8 cellular contexts compared by ENCODE assay signal in genomic region chr17:6443692-6444572, GRCh38. TPM values are rescaled to one million over a fixed set of nuclear protein-coding genes. Genes with fewer than 3 reads are reported as not detected.
DNase-seq lines count a peak whose midpoint lies in the region; FAIRE-seq and TF ChIP-seq lines count a peak whose summit lies in the region.

PIMREG (plus strand) TSS chr17:6444455; CDS start chr17:6445111, 656 bp downstream.

- no peak for TF ChIP-seq CTCF in suprapubic skin (IDR thresholded peaks at IDR 0.05)

- H3K36me3 ChIP-seq in MG63 (no peaks in the 10 kb centered on the region; the same call in 1 of the 2 replicates), SK-N-MC (ENCODE audit: insufficient read depth, low read length) (peaks cover 11% of the 10 kb centered on the region; the same call in 1 of the 2 replicates), suprapubic skin (no peaks in the 10 kb centered on the region)

- H3K9me3 ChIP-seq in MG63 (no peaks in the 10 kb centered on the region), SK-N-MC (ENCODE audit: low read depth, low read length) (no peaks in the 10 kb centered on the region), suprapubic skin (no peaks in the 10 kb centered on the region)

- TF ChIP-seq POLR2A in H54 (IDR thresholded peaks at IDR 0.05; ENCODE audit: low read depth, low read length), result peak; percentile 66
- no peak for TF ChIP-seq POLR2A in suprapubic skin (IDR thresholded peaks at IDR 0.05)

- H3K27me3 ChIP-seq in MG63, result no peaks in the 10 kb centered on the region
- peaks cover 12% of the 10 kb centered on the region for H3K27me3 ChIP-seq in suprapubic skin

- H3K27ac Mint-ChIP-seq in activated naive CD4-positive, alpha-beta T cell treated with anti-CD3 and anti-CD28 coated beads, Interleukin-2, amount 10 ng/mL, durations not matched to agents 7 days and 5 days, result peak within 1 kb of the TSS; percentile 90

- TF ChIP-seq EP300 in suprapubic skin (IDR thresholded peaks at IDR 0.05), result no peak

- DNase-seq in ELF-1 (ENCODE audit: low read depth, low spot score) (peak; percentile 97), H54 (ENCODE audit: insufficient read length, low spot score) (peak; percentile 96), MG63 (peak; percentile 94), SK-N-MC (ENCODE audit: low read depth, low spot score) (peak; percentile 26), globus pallidus (ENCODE audit: low spot score) (peak; percentile 90), occipital lobe (lab: John Stamatoyannopoulos, UW) (peak; percentile 91), suprapubic skin (ENCODE audit: low spot score in 2 of 2) (peak; percentile 95 to 98)
- DNase-seq in activated naive CD4-positive, alpha-beta T cell treated with anti-CD3 and anti-CD28 coated beads, Interleukin-2, amount 10 ng/mL, durations not matched to agents 7 days and 5 days, result peak; percentile 97

- peak; percentile 64 for FAIRE-seq in H54 (lab: Jason Lieb, UNC)

- H3K9me3 Mint-ChIP-seq in activated naive CD4-positive, alpha-beta T cell treated with anti-CD3 and anti-CD28 coated beads, Interleukin-2, amount 10 ng/mL, durations not matched to agents 7 days and 5 days, result no peaks in the 10 kb centered on the region

- H3K4me3 ChIP-seq in MG63 (peak within 1 kb of the TSS; percentile 65), SK-N-MC (peak within 1 kb of the TSS; percentile 90), suprapubic skin (peak within 1 kb of the TSS; percentile 63)

- WGBS in suprapubic skin, result under 1% methylated on average over 23 of the region's 62 CpGs

- CTCF ChIA-PET in activated naive CD4-positive, alpha-beta T cell treated with anti-CD3 and anti-CD28 coated beads, Interleukin-2, amount 10 ng/mL, durations not matched to agents 7 days and 5 days (lab: Charles Lee), result no interaction called here

- H3K4me1 ChIP-seq in suprapubic skin, result peaks cover 15% of the 10 kb centered on the region

- H3K27ac ChIP-seq in SK-N-MC (peak within 1 kb of the TSS; percentile 90), suprapubic skin (no peak within 1 kb of the TSS)

- H3K9ac ChIP-seq in SK-N-MC (ENCODE audit: insufficient read length), result peak within 1 kb of the TSS; percentile 86

- H3K27me3 Mint-ChIP-seq in activated naive CD4-positive, alpha-beta T cell treated with anti-CD3 and anti-CD28 coated beads, Interleukin-2, amount 10 ng/mL, durations not matched to agents 7 days and 5 days, result peaks cover 34% of the 10 kb centered on the region

- peak within 1 kb of the TSS; percentile 97 for H3K4me3 Mint-ChIP-seq in activated naive CD4-positive, alpha-beta T cell treated with anti-CD3 and anti-CD28 coated beads, Interleukin-2, amount 10 ng/mL, durations not matched to agents 7 days and 5 days

- H3K4me1 Mint-ChIP-seq in activated naive CD4-positive, alpha-beta T cell treated with anti-CD3 and anti-CD28 coated beads, Interleukin-2, amount 10 ng/mL, durations not matched to agents 7 days and 5 days, result peaks cover 25% of the 10 kb centered on the region

- H3K36me3 Mint-ChIP-seq in activated naive CD4-positive, alpha-beta T cell treated with anti-CD3 and anti-CD28 coated beads, Interleukin-2, amount 10 ng/mL, durations not matched to agents 7 days and 5 days, result peaks cover 15% of the 10 kb centered on the region

RNA-seq across cellular contexts. Expression of gene PIMREG, which starts in this region (rescaled TPM):
- total RNA-seq in MG63 (2014; rRNA removed; shearing (Covaris generic); ENCODE audit: low replicate concordance), result 41.8 and 46.6 TPM in 2 replicates
- total RNA-seq in occipital lobe, result 5.9 TPM
- 1 to 10 TPM; 1.0 to 3.3 (median 3.2) TPM for total RNA-seq in suprapubic skin

Comparison
In these comparisons a context has a peak if more than half of its experiments do, and no peak if none do; other contexts are left out.
1. DNase-seq: peak in every context shown above with its lines; median percentile 97 in ELF-1; 97 in activated naive CD4-positive, alpha-beta T cell treated with anti-CD3 and anti-CD28 coated beads, Interleukin-2, amount 10 ng/mL, durations not matched to agents 7 days and 5 days; 96 in suprapubic skin; 96 in H54; 94 in MG63; 91 in occipital lobe; 90 in globus pallidus; 26 in SK-N-MC.